8 cellular contexts compared by ENCODE assay signal in genomic region chr10:77173615-77174461, GRCh38.
A peak's percentile ranks its signal among the peaks of the same experiment; 100 is the strongest.
DNase-seq lines count a peak whose midpoint lies in the region; ATAC-seq and TF ChIP-seq lines count a peak whose summit lies in the region.

No MANE protein-coding gene starts in this region.

- in situ Hi-C loops in G401 (cut with HindIII; ENCODE audit: low sequenced_read_pairs) = loop anchor here (25.0 kb wide), 1 partner anchor 463 kb away; the partner anchor contains the start of gene KCNMA1

- no peaks in the 10 kb centered on the region for H3K4me1 ChIP-seq in lower lobe of right lung

- peak; percentile 75 for DNase-seq in G401 (ENCODE audit: low spot score)
- DNase-seq in NCI-H460 (ENCODE audit: extremely low read depth, low read depth) = peak; percentile 79
- peak; percentile 69 to 77 for DNase-seq in activated CD4-positive, alpha-beta T cell treated with anti-CD3 and anti-CD28 coated beads, Interleukin-2, amount 50 U/mL, for 48 hours
- DNase-seq in dorsolateral prefrontal cortex = peak; percentile 55 to 89 (median 68)
- peak; percentile 61 for DNase-seq in lower lobe of right lung
- peak; percentile 29 for DNase-seq in stimulated activated CD8-positive, alpha-beta memory T cell treated with anti-CD3 and anti-CD28 coated beads, Interleukin-12 subunit alpha, Interleukin-12 subunit beta, amount 100 ng/mL, for 4 hours (ENCODE audit: low read depth)

- H3K4me3 ChIP-seq in dorsolateral prefrontal cortex = no peak overlapping the region
- no peak overlapping the region for H3K4me3 ChIP-seq in lower lobe of right lung

- ATAC-seq in HG02885 (IDR thresholded peaks at IDR 0.05; ENCODE audit: poor library complexity, unreplicated experiment) (peak; percentile 68), lower lobe of right lung (peak; percentile 77 to 87), GM18907 (IDR thresholded peaks at IDR 0.05; ENCODE audit: unreplicated experiment) (no peak)

- TF ChIP-seq CTCF in dorsolateral prefrontal cortex (IDR thresholded peaks at IDR 0.05 in 54 of 56, conservative IDR thresholded peaks at IDR 0.05 in 2 of 56; ENCODE audit: low read depth in 1 of 56, partially characterized antibody in 56 of 56) = peak; percentile 78 to 96 (median 90)
- TF ChIP-seq CTCF in lower lobe of right lung (IDR thresholded peaks at IDR 0.05) = peak; percentile 85

- H3K27ac ChIP-seq in dorsolateral prefrontal cortex = peak overlapping the region in 7 of 59 donors; percentile 1 to 66 (median 39)
- H3K27ac ChIP-seq in lower lobe of right lung = no peak overlapping the region

- no peaks in the 10 kb centered on the region for H3K36me3 ChIP-seq in lower lobe of right lung

- intact Hi-C loops in dorsolateral prefrontal cortex (cut with DNase I) = loop anchor here (2.0 to 10.0 kb wide), 6 partner anchors 71 to 541 kb away; no protein-coding TSS in a partner anchor
- intact Hi-C loops in lower lobe of right lung (cut with DNase I) = loop anchor here (10.0 kb wide), 1 partner anchor 471 kb away; no protein-coding TSS in a partner anchor

- H3K9me3 ChIP-seq in lower lobe of right lung = no peaks in the 10 kb centered on the region

- no peaks in the 10 kb centered on the region for H3K27me3 ChIP-seq in dorsolateral prefrontal cortex
- no peaks in the 10 kb centered on the region for H3K27me3 ChIP-seq in lower lobe of right lung (ENCODE audit: low read depth)

Comparison
In these comparisons a context has a peak if more than half of its experiments do, and no peak if none do; other contexts are left out.
1. DNase-seq: peak in every context shown above with its lines; median percentile 79 in NCI-H460; 75 in G401; 73 in activated CD4-positive, alpha-beta T cell treated with anti-CD3 and anti-CD28 coated beads, Interleukin-2, amount 50 U/mL, for 48 hours; 68 in dorsolateral prefrontal cortex; 61 in lower lobe of right lung; 29 in stimulated activated CD8-positive, alpha-beta memory T cell treated with anti-CD3 and anti-CD28 coated beads, Interleukin-12 subunit alpha, Interleukin-12 subunit beta, amount 100 ng/mL, for 4 hours.